8 cellular contexts compared by ENCODE assay signal in the genomic region with DNA sequence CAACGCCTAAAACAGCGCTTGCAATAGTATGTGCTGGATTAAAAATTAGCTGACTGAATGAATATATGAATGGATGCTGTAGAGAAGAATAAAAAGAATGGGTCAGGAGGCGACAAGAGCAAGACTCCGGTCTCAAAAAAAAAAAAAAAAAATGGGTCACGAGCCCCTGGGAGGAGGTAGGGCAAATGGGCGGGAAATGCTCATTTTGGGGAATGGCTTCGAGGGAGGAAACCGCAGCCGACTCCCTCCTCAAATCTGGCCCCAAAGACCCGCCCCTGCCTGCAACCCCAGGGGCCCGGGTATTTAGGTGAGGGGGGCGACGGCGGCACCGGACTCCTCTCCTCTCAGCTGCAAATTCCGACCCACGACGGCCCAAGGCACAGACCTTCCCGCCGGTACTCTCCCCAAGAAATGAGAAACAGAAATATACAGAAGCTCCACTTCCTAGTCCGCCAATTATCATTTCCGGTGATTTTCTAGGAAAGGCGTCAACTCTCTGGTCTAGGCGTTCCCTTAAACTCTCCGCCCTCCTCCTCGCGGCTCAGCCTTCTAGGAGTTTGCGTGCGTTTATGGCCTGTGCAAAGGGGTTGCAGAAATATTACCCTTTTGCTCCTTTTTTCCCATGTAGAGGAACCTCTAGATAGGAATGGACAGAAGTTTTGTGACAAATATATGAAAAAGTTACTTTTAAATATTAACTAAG. TPM values are rescaled to one million over a fixed set of nuclear protein-coding genes. Genes with fewer than 3 reads are reported as not detected.
DNase-seq lines count a peak whose midpoint lies in the region; ATAC-seq, FAIRE-seq and TF ChIP-seq lines count a peak whose summit lies in the region.

ZNF311 (minus strand) TSS at position 133 of the 703 bp plus-strand sequence. CDS start 1,361 bp downstream, outside the sequence.

- no peaks in the 10 kb centered on the region for H4K20me1 ChIP-seq in smooth muscle cell (ENCODE audit: low read depth)

- intact Hi-C loops in activated CD4-positive, alpha-beta T cell treated with anti-CD3 and anti-CD28 coated beads for 36 hours (cut with DNase I, micrococcal nuclease), result no loop called here
- intact Hi-C loops in Panc1 (cut with micrococcal nuclease; ENCODE audit: unreplicated experiment), result no loop called here

- peak within 1 kb of the TSS; percentile 74 for H3K4me2 ChIP-seq in smooth muscle cell

- DNase-seq in activated CD4-positive, alpha-beta T cell treated with anti-CD3 and anti-CD28 coated beads for 36 hours, result peak; percentile 62
- DNase-seq in activated CD4-positive, alpha-beta T cell treated with anti-CD3 and anti-CD28 coated beads for 1 hour, result no peak
- no peak for DNase-seq in Panc1 (ENCODE audit: low read depth, low spot score)
- peak; percentile 67 for DNase-seq in bronchial epithelial cell (ENCODE audit: low read depth)
- peak; percentile 72 for DNase-seq in inferior parietal cortex (ENCODE audit: extremely low spot score)
- DNase-seq in smooth muscle cell (lab: John Stamatoyannopoulos, UW; ENCODE audit: unreplicated experiment), result no peak
- DNase-seq in HAP-1 (ENCODE audit: low spot score in 2 of 2), result no peak

- 0 out of 2 replicates have a peak within 1 kb of the TSS, but pooled peaks have one; percentile 29 for H3K27ac ChIP-seq in Panc1 (ENCODE audit: low read length)
- H3K27ac ChIP-seq in smooth muscle cell (ENCODE audit: low read depth), result no peak within 1 kb of the TSS

- H3K27ac Mint-ChIP-seq in activated CD4-positive, alpha-beta T cell treated with anti-CD3 and anti-CD28 coated beads for 36 hours, result peak within 1 kb of the TSS; percentile 88

- no peak within 1 kb of the TSS for H3K9ac ChIP-seq in smooth muscle cell (ENCODE audit: low read depth)

- H3K9me3 ChIP-seq in Panc1 (ENCODE audit: control insufficient read depth, insufficient read depth, low read depth, low read length), result no peaks in the 10 kb centered on the region
- H3K9me3 ChIP-seq in smooth muscle cell (replicated peaks; ENCODE audit: low read depth), result no peaks in the 10 kb centered on the region
- H3K9me3 ChIP-seq in HAP-1, result no peaks in the 10 kb centered on the region

- 33% methylated on average over 27 of the region's 29 CpGs for WGBS in smooth muscle cell (ENCODE audit: low lambda C conversion rate)

- H3K4me3 ChIP-seq in Panc1 (ENCODE audit: low read depth in 2 of 2, low read length in 2 of 2), result peak within 1 kb of the TSS; percentile 42 to 57
- H3K4me3 ChIP-seq in bronchial epithelial cell (ENCODE audit: low read depth, low read length), result peak within 1 kb of the TSS; percentile 65
- peak within 1 kb of the TSS; percentile 61 for H3K4me3 ChIP-seq in smooth muscle cell
- H3K4me3 ChIP-seq in HAP-1, result no peak within 1 kb of the TSS

- H2AFZ ChIP-seq in smooth muscle cell (ENCODE audit: low read depth), result peak within 1 kb of the TSS; percentile 45

- no peaks in the 10 kb centered on the region for H3K79me2 ChIP-seq in smooth muscle cell (ENCODE audit: low read depth)

- BruUV-seq in Panc1 (replicated peaks; lab: Mats Ljungman, UMichigan), result TSS peak; percentile 91

- no peaks in the 10 kb centered on the region for H3K9me3 Mint-ChIP-seq in activated CD4-positive, alpha-beta T cell treated with anti-CD3 and anti-CD28 coated beads for 36 hours (ENCODE audit: low read depth)

- no peaks in the 10 kb centered on the region for H3K4me1 ChIP-seq in Panc1 (ENCODE audit: control insufficient read depth, insufficient read depth, low read length)
- H3K4me1 ChIP-seq in smooth muscle cell (ENCODE audit: low read depth), result no peaks in the 10 kb centered on the region
- no peaks in the 10 kb centered on the region for H3K4me1 ChIP-seq in HAP-1

- H3K4me3 Mint-ChIP-seq in activated CD4-positive, alpha-beta T cell treated with anti-CD3 and anti-CD28 coated beads for 36 hours, result peak within 1 kb of the TSS; percentile 79

- H3K36me3 Mint-ChIP-seq in activated CD4-positive, alpha-beta T cell treated with anti-CD3 and anti-CD28 coated beads for 36 hours (ENCODE audit: low read depth), result no peaks in the 10 kb centered on the region

- H3F3A ChIP-seq in smooth muscle cell (ENCODE audit: low read depth), result no peaks in the 10 kb centered on the region

- no peak for TF ChIP-seq CTCF in Panc1 (IDR thresholded peaks at IDR 0.05)
- no peak for TF ChIP-seq CTCF in bronchial epithelial cell (IDR thresholded peaks at IDR 0.05; ENCODE audit: insufficient read depth, low read length, severe bottlenecking)
- TF ChIP-seq CTCF in smooth muscle cell (IDR thresholded peaks at IDR 0.05; ENCODE audit: borderline replicate concordance, insufficient read depth, poor library complexity, severe bottlenecking), result no peak

- H3K27me3 Mint-ChIP-seq in activated CD4-positive, alpha-beta T cell treated with anti-CD3 and anti-CD28 coated beads for 36 hours, result peaks cover 3% of the 10 kb centered on the region

- POLR2A ChIA-PET in activated CD4-positive, alpha-beta T cell treated with anti-CD3 and anti-CD28 coated beads for 36 hours (lab: Charles Lee), result no interaction called here
- POLR2A ChIA-PET in Panc1 (lab: Charles Lee), result no interaction called here

- H3K4me1 Mint-ChIP-seq in activated CD4-positive, alpha-beta T cell treated with anti-CD3 and anti-CD28 coated beads for 36 hours, result peaks cover 19% of the 10 kb centered on the region

- no peak for FAIRE-seq in bronchial epithelial cell (lab: Jason Lieb, UNC)

- no peaks in the 10 kb centered on the region for H3K36me3 ChIP-seq in Panc1 (ENCODE audit: control insufficient read depth, insufficient read depth, low read length)
- no peaks in the 10 kb centered on the region for H3K36me3 ChIP-seq in bronchial epithelial cell (ENCODE audit: control insufficient read depth, insufficient read depth, low read length)
- H3K36me3 ChIP-seq in smooth muscle cell (ENCODE audit: low read depth), result no peaks in the 10 kb centered on the region
- no peaks in the 10 kb centered on the region for H3K36me3 ChIP-seq in HAP-1 (replicated peaks)

- peak; percentile 97 for ATAC-seq in activated CD4-positive, alpha-beta T cell treated with anti-CD3 and anti-CD28 coated beads for 36 hours
- ATAC-seq in Panc1, result peak; percentile 90
- no peak for ATAC-seq in GM18907 (IDR thresholded peaks at IDR 0.05; ENCODE audit: unreplicated experiment)

- peaks cover 4% of the 10 kb centered on the region for H3K27me3 ChIP-seq in Panc1 (ENCODE audit: control insufficient read depth, insufficient read depth, low read length)
- no peaks in the 10 kb centered on the region for H3K27me3 ChIP-seq in bronchial epithelial cell (ENCODE audit: control insufficient read depth, insufficient read depth, low read length)
- peaks cover 27% of the 10 kb centered on the region for H3K27me3 ChIP-seq in smooth muscle cell (ENCODE audit: low read depth)
- H3K27me3 ChIP-seq in HAP-1 (ENCODE audit: low read depth), result peaks cover 18% of the 10 kb centered on the region

- in situ Hi-C loops in Panc1 (cut with HindIII; ENCODE audit: low pct_unique_long_range_greater_than_20kb, low sequenced_read_pairs) (no loop called here), HAP-1 (cut with MboI; ENCODE audit: low sequenced_read_pairs) (no loop called here)

- CTCF ChIA-PET in activated CD4-positive, alpha-beta T cell treated with anti-CD3 and anti-CD28 coated beads for 36 hours (lab: Charles Lee), result interaction anchor here (0.6 to 1.4 kb wide), 5 partner anchors 9 to 233 kb away, joined by 3 to 8 read pairs (median 3); no protein-coding TSS in a partner anchor
- CTCF ChIA-PET in Panc1 (lab: Charles Lee), result no interaction called here

RNA-seq across cellular contexts. Expression of gene ZNF311, which starts in this region (rescaled TPM):
- total RNA-seq in activated CD4-positive, alpha-beta T cell treated with anti-CD3 and anti-CD28 coated beads for 36 hours, result 1 to 10 TPM in 1 of 2 experiments, under 1 TPM in 1; 0.98 to 1.0 TPM
- total RNA-seq in Panc1 (2021; ENCODE audit: unreplicated experiment) (0.39 TPM), bronchial epithelial cell (3.8 and 3.9 TPM in 2 replicates), smooth muscle cell (0.58 and 2.6 TPM in 2 replicates)
- polyA plus RNA-seq in Panc1 (2012; ENCODE audit: insufficient read length), result 0.29 TPM
- 0.17 and 1.0 TPM in 2 replicates for polyA plus RNA-seq in smooth muscle cell

Comparison
In these comparisons a context has a peak if more than half of its experiments do, and no peak if none do; other contexts are left out.
1. DNase-seq: peak in activated CD4-positive, alpha-beta T cell treated with anti-CD3 and anti-CD28 coated beads for 36 hours (single experiment), bronchial epithelial cell (single experiment) and inferior parietal cortex (single experiment); none in activated CD4-positive, alpha-beta T cell treated with anti-CD3 and anti-CD28 coated beads for 1 hour (single experiment), Panc1 (single experiment), smooth muscle cell (single experiment) and HAP-1 (0 of 2).
2. Peak in ATAC-seq, H3K4me3 ChIP-seq and H3K27ac ChIP-seq in Panc1; RNA of the gene not detected or under 1 TPM.